20 cellular contexts compared by ENCODE assay signal in genomic region chr10:4526426-4526825, GRCh38.
DNase-seq lines count a peak whose midpoint lies in the region; ATAC-seq, FAIRE-seq and TF ChIP-seq lines count a peak whose summit lies in the region.
"Had no signal": no experiment of that assay in that cellular context is flagged by ENCODE, and none has a peak within 500 bp of the region (broad histone marks: within the 10 kb centered on the region; RNA-seq: fewer than 3 reads in every experiment).

No MANE protein-coding gene starts in this region.

- H2BK5ac ChIP-seq in mesenchymal stem cell (ENCODE audit: low read depth, low read length, poor library complexity, severe bottlenecking), result no peak overlapping the region

- no peak overlapping the region for H3K14ac ChIP-seq in mesenchymal stem cell (ENCODE audit: low read length in 2 of 2)

- no peak overlapping the region for H3K4me3 Mint-ChIP-seq in astrocyte (ENCODE audit: unreplicated experiment)
- H3K4me3 Mint-ChIP-seq: B cell; CD4-positive, alpha-beta memory T cell; GM23338 had no signal

- H2BK12ac ChIP-seq in mesenchymal stem cell (ENCODE audit: low read length in 2 of 2), result no peak overlapping the region

- no peak for TF ChIP-seq CTCF in astrocyte (IDR thresholded peaks at IDR 0.05; ENCODE audit: insufficient read depth, low read depth, low read length)

- H4K20me1 ChIP-seq in astrocyte (ENCODE audit: insufficient read depth, low read length), result no peaks in the 10 kb centered on the region

- H2AFZ ChIP-seq in astrocyte (ENCODE audit: low read depth, low read length) (no peak overlapping the region), mesenchymal stem cell (ENCODE audit: low read depth, low read length) (no peak overlapping the region)
- H2AFZ ChIP-seq: GM23338 had no signal

- H3K27me3 Mint-ChIP-seq in astrocyte (ENCODE audit: low read depth, unreplicated experiment), result no peaks in the 10 kb centered on the region

- no peak overlapping the region for H2BK15ac ChIP-seq in mesenchymal stem cell (ENCODE audit: low read depth, poor library complexity, severe bottlenecking)

- H3K9me3 ChIP-seq in astrocyte (ENCODE audit: insufficient read depth, low read depth, low read length), result no peaks in the 10 kb centered on the region
- no peaks in the 10 kb centered on the region for H3K9me3 ChIP-seq in mesenchymal stem cell (ENCODE audit: control insufficient read depth, low read length)
- H3K9me3 ChIP-seq: Peyer's patch had no signal

- DNase-seq in GM03348 (ENCODE audit: low spot score) (peak; percentile 7), astrocyte (ENCODE audit: low read depth) (no peak), mesenchymal stem cell (no peak), superior temporal gyrus (ENCODE audit: extremely low spot score) (peak; percentile 27), UCSD-AML1 (lab: John Stamatoyannopoulos, UW; ENCODE audit: unreplicated experiment) (no peak), dedifferentiated amniotic fluid mesenchymal stem cell (ENCODE audit: extremely low spot score) (no peak), NCI-H2227 treated with DMSO at 0.1 percent for 48 hours (lab: John Stamatoyannopoulos, UW) (no peak)
- DNase-seq: CD4-positive, alpha-beta memory T cell; DMS79; KBM-7; NCI-H1048; NCI-H2107; Peyer's patch; Right ventricle myocardium superior had no signal

- H3K36me3 ChIP-seq in astrocyte (ENCODE audit: insufficient read depth, low read length), result no peaks in the 10 kb centered on the region
- no peaks in the 10 kb centered on the region for H3K36me3 ChIP-seq in mesenchymal stem cell (ENCODE audit: control insufficient read depth in 1 of 2, insufficient read depth in 2 of 2, low read depth in 1 of 2, low read length in 2 of 2)
- H3K36me3 ChIP-seq: Peyer's patch had no signal

- H3K79me1 ChIP-seq in mesenchymal stem cell (replicated peaks; ENCODE audit: low read length, poor library complexity, severe bottlenecking), result no peaks in the 10 kb centered on the region

- H3K23ac ChIP-seq in mesenchymal stem cell (ENCODE audit: low read length in 2 of 2), result no peak overlapping the region

- H3K27me3 ChIP-seq in astrocyte (ENCODE audit: insufficient read depth, low read length), result no peaks in the 10 kb centered on the region
- no peaks in the 10 kb centered on the region for H3K27me3 ChIP-seq in mesenchymal stem cell (ENCODE audit: control insufficient read depth in 1 of 2, insufficient read depth in 1 of 2, low read length in 2 of 2)
- H3K27me3 ChIP-seq: Peyer's patch had no signal

- H3K4me1 ChIP-seq in astrocyte (ENCODE audit: insufficient read depth, low read length) (peaks cover 7% of the 10 kb centered on the region), mesenchymal stem cell (ENCODE audit: control insufficient read depth, insufficient read depth, low read depth, low read length) (no peaks in the 10 kb centered on the region)
- H3K4me1 ChIP-seq: Peyer's patch had no signal

- peak; percentile 68 for FAIRE-seq in astrocyte (lab: Jason Lieb, UNC)
- FAIRE-seq: GM12891, GM19239 had no signal

- H2AK5ac ChIP-seq in mesenchymal stem cell (ENCODE audit: low read length, severe bottlenecking), result no peak overlapping the region

- H3K4me1 Mint-ChIP-seq in astrocyte (ENCODE audit: low read depth, unreplicated experiment), result peaks cover 13% of the 10 kb centered on the region
- H3K4me1 Mint-ChIP-seq: GM23338 had no signal

- WGBS in mesenchymal stem cell, result 95% methylated on average over 2 of the region's 3 CpGs

- no peak overlapping the region for H4K8ac ChIP-seq in mesenchymal stem cell (ENCODE audit: low read length)

- H3K18ac ChIP-seq in mesenchymal stem cell (ENCODE audit: low read depth in 1 of 2, low read length in 2 of 2), result no peak overlapping the region

- H2BK120ac ChIP-seq in mesenchymal stem cell (ENCODE audit: low read depth, low read length), result no peak overlapping the region

- H3K9ac ChIP-seq in astrocyte (ENCODE audit: low read length), result no peak overlapping the region
- peak overlapping the region; percentile 76 for H3K9ac ChIP-seq in mesenchymal stem cell (ENCODE audit: low read length)

- peak overlapping the region; percentile 22 for H3K27ac Mint-ChIP-seq in astrocyte (ENCODE audit: unreplicated experiment)
- H3K27ac Mint-ChIP-seq: B cell; CD4-positive, alpha-beta memory T cell; GM23338 had no signal

- ATAC-seq in HG02610 (IDR thresholded peaks at IDR 0.05; ENCODE audit: unreplicated experiment), result no peak
- ATAC-seq: GM23338 had no signal

- H3K27ac ChIP-seq in astrocyte (ENCODE audit: low read depth, low read length), result no peak overlapping the region
- no peak overlapping the region for H3K27ac ChIP-seq in mesenchymal stem cell (ENCODE audit: low read length, poor library complexity, severe bottlenecking)
- H3K27ac ChIP-seq: HL-60, Peyer's patch had no signal

- H3K79me2 ChIP-seq in astrocyte (ENCODE audit: insufficient read depth, low read length), result no peaks in the 10 kb centered on the region

- no peak overlapping the region for H3K4me2 ChIP-seq in astrocyte (ENCODE audit: low read length)
- no peak overlapping the region for H3K4me2 ChIP-seq in mesenchymal stem cell (ENCODE audit: low read length, poor library complexity, severe bottlenecking)
- H3K4me2 ChIP-seq: GM23338 had no signal

- no peak overlapping the region for H3K4ac ChIP-seq in mesenchymal stem cell (ENCODE audit: low read depth in 1 of 2, low read length in 2 of 2)

- peaks cover 2% of the 10 kb centered on the region for H3K9me3 Mint-ChIP-seq in astrocyte (ENCODE audit: unreplicated experiment)
- H3K9me3 Mint-ChIP-seq: CD4-positive, alpha-beta memory T cell had no signal

- H3K4me3 ChIP-seq in astrocyte (ENCODE audit: insufficient read depth, low read depth, low read length) (no peak overlapping the region), mesenchymal stem cell (ENCODE audit: insufficient read depth in 1 of 2, low read depth in 1 of 2, low read length in 2 of 2) (no peak overlapping the region)
- H3K4me3 ChIP-seq: GM23338, Peyer's patch had no signal

- H4K91ac ChIP-seq in mesenchymal stem cell (ENCODE audit: low read length), result no peak overlapping the region

- H3K36me3 Mint-ChIP-seq in astrocyte (ENCODE audit: low read depth, unreplicated experiment), result no peaks in the 10 kb centered on the region
- H3K36me3 Mint-ChIP-seq: CD4-positive, alpha-beta memory T cell had no signal

Comparison
In these comparisons a context has a peak if more than half of its experiments do, and no peak if none do; other contexts are left out.
1. DNase-seq: peak in GM03348 (single experiment) and superior temporal gyrus (single experiment); none in astrocyte (single experiment), mesenchymal stem cell (single experiment), UCSD-AML1 (single experiment), dedifferentiated amniotic fluid mesenchymal stem cell (single experiment) and NCI-H2227 treated with DMSO at 0.1 percent for 48 hours (single experiment).